8 cellular contexts compared by ENCODE assay signal in the genomic region with DNA sequence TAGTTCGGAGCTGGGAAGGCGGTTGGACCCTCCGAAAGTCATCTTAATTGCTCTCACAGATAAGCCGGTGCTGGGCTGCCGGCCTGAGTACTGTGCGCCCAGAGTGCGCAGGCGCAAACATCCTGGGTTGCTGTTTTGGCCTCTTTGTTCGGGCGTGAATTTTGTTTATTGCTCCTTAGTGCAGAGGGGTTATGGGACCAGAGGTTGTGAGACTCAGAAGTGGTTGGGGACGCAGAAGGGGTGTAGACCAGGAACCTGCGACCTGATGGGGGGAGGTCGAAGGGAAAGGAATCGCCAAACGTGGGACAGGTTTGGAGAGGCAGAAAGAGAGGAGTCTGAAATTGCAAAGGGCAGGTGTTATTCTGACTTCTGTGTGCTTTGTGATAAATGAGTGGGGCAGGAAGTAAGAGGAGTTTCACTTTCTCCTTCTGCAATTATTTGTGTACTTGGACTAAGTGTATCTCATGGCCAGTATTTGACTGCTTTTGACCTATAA. TPM values are rescaled to one million over a fixed set of nuclear protein-coding genes. Genes with fewer than 3 reads are reported as not detected.
DNase-seq lines count a peak whose midpoint lies in the region; ATAC-seq and TF ChIP-seq lines count a peak whose summit lies in the region.

No MANE protein-coding gene starts in this region.

- H3K4me1 Mint-ChIP-seq in activated T-helper 17 cell treated with anti-CD3 and anti-CD28 coated beads, Interleukin-2, amount 50 U/mL, for 72 hours = peaks cover 11% of the 10 kb centered on the region
- H3K4me1 Mint-ChIP-seq in type B pancreatic cell (ENCODE audit: unreplicated experiment) = peaks cover 11% of the 10 kb centered on the region

- no peak for TF ChIP-seq CTCF in BE2C (IDR thresholded peaks at IDR 0.05; ENCODE audit: low read depth, low read length)
- TF ChIP-seq CTCF in gastroesophageal sphincter (IDR thresholded peaks at IDR 0.05) = no peak
- no peak for TF ChIP-seq CTCF in type B pancreatic cell (conservative IDR thresholded peaks at IDR 0.05)

- 0 to 7% methylated on average over 4 of the region's 15 CpGs for WGBS in gastroesophageal sphincter (ENCODE audit: low coverage in 1 of 2), 2 donors

- H3K9me3 ChIP-seq in BE2C (no peaks in the 10 kb centered on the region), gastroesophageal sphincter (no peaks in the 10 kb centered on the region)

- peaks cover 12% of the 10 kb centered on the region for H3K36me3 Mint-ChIP-seq in activated T-helper 17 cell treated with anti-CD3 and anti-CD28 coated beads, Interleukin-2, amount 50 U/mL, for 72 hours (ENCODE audit: low read depth)
- H3K36me3 Mint-ChIP-seq in type B pancreatic cell = peaks cover 33% of the 10 kb centered on the region

- peak overlapping the region; percentile 92 for H3K4me3 Mint-ChIP-seq in activated T-helper 17 cell treated with anti-CD3 and anti-CD28 coated beads, Interleukin-2, amount 50 U/mL, for 72 hours
- peak overlapping the region; percentile 100 for H3K4me3 Mint-ChIP-seq in type B pancreatic cell

- H3K4me3 ChIP-seq in BE2C (ENCODE audit: low read depth, low read length) (peak overlapping the region; percentile 90), gastroesophageal sphincter (peak overlapping the region; percentile 79)

- H3K36me3 ChIP-seq in BE2C = no peaks in the 10 kb centered on the region; the same call in 1 of the 2 replicates
- H3K36me3 ChIP-seq in gastroesophageal sphincter = peaks cover 0 to 9% of the 10 kb centered on the region in 2 donors

- no peaks in the 10 kb centered on the region for H3K9me3 Mint-ChIP-seq in activated T-helper 17 cell treated with anti-CD3 and anti-CD28 coated beads, Interleukin-2, amount 50 U/mL, for 72 hours
- H3K9me3 Mint-ChIP-seq in type B pancreatic cell = peaks cover 9% of the 10 kb centered on the region

- peak overlapping the region; percentile 97 for H3K27ac Mint-ChIP-seq in activated T-helper 17 cell treated with anti-CD3 and anti-CD28 coated beads, Interleukin-2, amount 50 U/mL, for 72 hours
- peak overlapping the region; percentile 100 for H3K27ac Mint-ChIP-seq in type B pancreatic cell

- H3K27me3 ChIP-seq in BE2C = no peaks in the 10 kb centered on the region
- H3K27me3 ChIP-seq in gastroesophageal sphincter = no peaks in the 10 kb centered on the region

- peak overlapping the region; percentile 89 to 96 (median 94) for H3K27ac ChIP-seq in gastroesophageal sphincter

- DNase-seq in BE2C (peak; percentile 89), NOMO-1 treated with DMSO at 0.1 percent for 48 hours (lab: John Stamatoyannopoulos, UW; ENCODE audit: unreplicated experiment) (peak; percentile 91), non-pigmented ciliary epithelial cell (ENCODE audit: low read depth) (peak; percentile 82), type B pancreatic cell (ENCODE audit: extremely low spot score, unreplicated experiment) (no peak)

- ATAC-seq in GM18868 (IDR thresholded peaks at IDR 0.05; ENCODE audit: unreplicated experiment) (peak; percentile 67), HG03196 (IDR thresholded peaks at IDR 0.05; ENCODE audit: unreplicated experiment) (peak; percentile 71), gastroesophageal sphincter (peak; percentile 91)
- ATAC-seq in activated T-helper 17 cell treated with anti-CD3 and anti-CD28 coated beads, Interleukin-2, amount 50 U/mL, for 72 hours (replicated peaks) = peak; percentile 46

- TF ChIP-seq EP300 in gastroesophageal sphincter (IDR thresholded peaks at IDR 0.05) = no peak

- H3K4me1 ChIP-seq in BE2C = no peaks in the 10 kb centered on the region
- peaks cover 0 to 25% (median 5%) of the 10 kb centered on the region in 3 donors for H3K4me1 ChIP-seq in gastroesophageal sphincter

- TF ChIP-seq POLR2A in gastroesophageal sphincter (IDR thresholded peaks at IDR 0.05) = no peak

- H3K27me3 Mint-ChIP-seq in activated T-helper 17 cell treated with anti-CD3 and anti-CD28 coated beads, Interleukin-2, amount 50 U/mL, for 72 hours = no peaks in the 10 kb centered on the region
- no peaks in the 10 kb centered on the region for H3K27me3 Mint-ChIP-seq in type B pancreatic cell

RNA-seq across cellular contexts. Expression of gene ZNF566, which starts 0.6 kb away (rescaled TPM):
- 7.1 TPM for polyA plus RNA-seq in BE2C (2012; ENCODE audit: insufficient read depth, insufficient read length, low read depth)
- 1 to 10 TPM; 4.0 to 5.6 TPM for total RNA-seq in activated T-helper 17 cell treated with anti-CD3 and anti-CD28 coated beads, Interleukin-2, amount 50 U/mL, for 72 hours
- 10 to 100 TPM; 12.6 to 24.2 (median 19.7) TPM for total RNA-seq in gastroesophageal sphincter
- 14.1 and 22.1 TPM in 2 replicates for total RNA-seq in type B pancreatic cell (ENCODE audit: low replicate concordance)

RNA-seq across cellular contexts. Expression of gene ZNF260, which starts 38.1 kb away (rescaled TPM):
- 7.2 TPM for polyA plus RNA-seq in BE2C (2012; ENCODE audit: insufficient read depth, insufficient read length, low read depth)
- total RNA-seq in activated T-helper 17 cell treated with anti-CD3 and anti-CD28 coated beads, Interleukin-2, amount 50 U/mL, for 72 hours = 1 to 10 TPM; 3.5 to 6.1 TPM
- 10 to 100 TPM in 1 of 4 donors, 1 to 10 TPM in 3; 6.9 to 13.9 (median 8.4) TPM for total RNA-seq in gastroesophageal sphincter
- total RNA-seq in type B pancreatic cell (ENCODE audit: low replicate concordance) = 27.8 and 35.7 TPM in 2 replicates
